8 cellular contexts compared by ENCODE assay signal in genomic region chr6:118893095-118893881, GRCh38. TPM values are rescaled to one million over a fixed set of nuclear protein-coding genes. Genes with fewer than 3 reads are reported as not detected.
DNase-seq lines count a peak whose midpoint lies in the region; ATAC-seq and TF ChIP-seq lines count a peak whose summit lies in the region.

No MANE protein-coding gene starts in this region.

- H3K18ac ChIP-seq in trophoblast cell (ENCODE audit: low read length): no peak overlapping the region

- no peak overlapping the region for H3K14ac ChIP-seq in trophoblast cell (ENCODE audit: low read length)

- no peak overlapping the region for H4K12ac ChIP-seq in trophoblast cell (ENCODE audit: low read depth, low read length)

- H2BK12ac ChIP-seq in trophoblast cell (ENCODE audit: low read length): no peak overlapping the region

- TF ChIP-seq CTCF in gastroesophageal sphincter (IDR thresholded peaks at IDR 0.05): no peak
- no peak for TF ChIP-seq CTCF in omental fat pad (IDR thresholded peaks at IDR 0.05)

- TF ChIP-seq POLR2A in gastroesophageal sphincter (IDR thresholded peaks at IDR 0.05): no peak

- H4K8ac ChIP-seq in trophoblast cell (ENCODE audit: low read depth, low read length): no peak overlapping the region

- H3K27ac ChIP-seq in BLaER1 treated with 17β-estradiol and CSF1 and Interleukin-3, amounts not matched to agents 10 nM and 100 nM: peak overlapping the region; percentile 81 to 100 (median 98)
- H3K27ac ChIP-seq in gastroesophageal sphincter: peak overlapping the region; percentile 64 to 97 (median 94)
- peak overlapping the region; percentile 57 for H3K27ac ChIP-seq in trophoblast cell (ENCODE audit: low read depth, low read length)

- TF ChIP-seq EP300 in gastroesophageal sphincter (IDR thresholded peaks at IDR 0.05): no peak

- H3K79me1 ChIP-seq in trophoblast cell (ENCODE audit: low read length): peaks cover 14% of the 10 kb centered on the region

- H3K4me2 ChIP-seq in BLaER1 treated with 17β-estradiol and CSF1 and Interleukin-3, amounts not matched to agents 10 nM and 100 nM: peak overlapping the region; percentile 78 to 95 (median 87)
- H3K4me2 ChIP-seq in trophoblast cell (ENCODE audit: low read length): peak overlapping the region; percentile 84

- no peak overlapping the region for H4K91ac ChIP-seq in trophoblast cell (ENCODE audit: low read depth, low read length)

- peak overlapping the region; percentile 86 to 100 (median 99) for H3K9ac ChIP-seq in BLaER1 treated with 17β-estradiol and CSF1 and Interleukin-3, amounts not matched to agents 10 nM and 100 nM
- H3K9ac ChIP-seq in trophoblast cell (ENCODE audit: low read length): peak overlapping the region; percentile 93

- peaks cover 31 to 54% (median 45%) of the 10 kb centered on the region in 10 experiments for H3K4me1 ChIP-seq in BLaER1 treated with 17β-estradiol and CSF1 and Interleukin-3, amounts not matched to agents 10 nM and 100 nM
- H3K4me1 ChIP-seq in gastroesophageal sphincter (peaks cover 0 to 46% (median 10%) of the 10 kb centered on the region in 3 donors), trophoblast cell (ENCODE audit: control insufficient read depth in 1 of 2, insufficient read depth in 2 of 2, low read length in 2 of 2) (no peaks in the 10 kb centered on the region)

- H2AK5ac ChIP-seq in trophoblast cell (ENCODE audit: low read length): no peak overlapping the region

- H4K20me1 ChIP-seq in BLaER1 treated with 17β-estradiol and CSF1 and Interleukin-3, amounts not matched to agents 10 nM and 100 nM: peaks cover 0 to 41% (median 6%) of the 10 kb centered on the region in 11 experiments; a peak in 10 of 22 replicates

- H2BK5ac ChIP-seq in trophoblast cell (ENCODE audit: low read depth, low read length, poor library complexity): no peak overlapping the region

- 0 to 3% methylated on average over 16 to 20 of the region's 20 CpGs for WGBS in gastroesophageal sphincter (ENCODE audit: low coverage in 1 of 2), 2 donors
- no CpG with 5 or more reads among the region's 20 CpGs for WGBS in trophoblast cell (ENCODE audit: extremely low coverage, insufficient coverage, insufficient read length)

- ATAC-seq in GM19043 (IDR thresholded peaks at IDR 0.05; ENCODE audit: low read depth, unreplicated experiment) (peak; percentile 11), HG03520 (IDR thresholded peaks at IDR 0.05; ENCODE audit: unreplicated experiment) (peak; percentile 12), gastroesophageal sphincter (peak; percentile 16), omental fat pad (ENCODE audit: low FRiP score) (no peak)

- H3K9me3 ChIP-seq in BLaER1 treated with 17β-estradiol and CSF1 and Interleukin-3, amounts not matched to agents 10 nM and 100 nM (replicated peaks in 1 of 11): no peaks in the 10 kb centered on the region
- H3K9me3 ChIP-seq in gastroesophageal sphincter (no peaks in the 10 kb centered on the region), trophoblast cell (ENCODE audit: insufficient read depth, low read depth, low read length) (no peaks in the 10 kb centered on the region)

- no peak overlapping the region for H2BK120ac ChIP-seq in trophoblast cell (ENCODE audit: insufficient read depth, low read length, poor library complexity)

- H3K79me2 ChIP-seq in trophoblast cell (ENCODE audit: control insufficient read depth, insufficient read depth, low read length, poor library complexity): peaks cover 13% of the 10 kb centered on the region

- no peak overlapping the region for H3K23ac ChIP-seq in trophoblast cell (ENCODE audit: low read length)

- peaks cover under 1 to 34% (median 16%) of the 10 kb centered on the region in 11 experiments; a peak in 16 of 22 replicates for H3K36me3 ChIP-seq in BLaER1 treated with 17β-estradiol and CSF1 and Interleukin-3, amounts not matched to agents 10 nM and 100 nM
- no peaks in the 10 kb centered on the region for H3K36me3 ChIP-seq in gastroesophageal sphincter
- no peaks in the 10 kb centered on the region for H3K36me3 ChIP-seq in trophoblast cell (ENCODE audit: control insufficient read depth in 1 of 2, insufficient read depth in 2 of 2, low read length in 2 of 2)

- no peak overlapping the region for H2AFZ ChIP-seq in trophoblast cell (ENCODE audit: insufficient read depth, low read length, poor library complexity)

- H3K4me3 ChIP-seq in BLaER1 treated with 17β-estradiol and CSF1 and Interleukin-3, amounts not matched to agents 10 nM and 100 nM: peak overlapping the region; percentile 79 to 97 (median 86)
- peak overlapping the region; percentile 85 to 92 for H3K4me3 ChIP-seq in gastroesophageal sphincter
- H3K4me3 ChIP-seq in trophoblast cell (ENCODE audit: low read depth, low read length): peak overlapping the region; percentile 69

- H3K27me3 ChIP-seq in BLaER1 treated with 17β-estradiol and CSF1 and Interleukin-3, amounts not matched to agents 10 nM and 100 nM: no peaks in the 10 kb centered on the region
- no peaks in the 10 kb centered on the region for H3K27me3 ChIP-seq in gastroesophageal sphincter
- no peaks in the 10 kb centered on the region for H3K27me3 ChIP-seq in trophoblast cell (ENCODE audit: insufficient read depth, low read length)

- DNase-seq in NCI-H526 (lab: John Stamatoyannopoulos, UW) (peak; percentile 75 to 83), trophoblast cell (peak; percentile 46 to 74), omental fat pad (ENCODE audit: low spot score) (no peak)
- peak; percentile 9 for DNase-seq in activated T-helper 9 cell treated with anti-CD3 and anti-CD28 coated beads, Interleukin-2, amount 50 U/mL, for 16 hours (ENCODE audit: low read depth)

- H3K4ac ChIP-seq in trophoblast cell (ENCODE audit: low read depth, low read length): no peak overlapping the region

RNA-seq across cellular contexts. Expression of gene ASF1A, which starts 0.7 kb away (rescaled TPM):
- total RNA-seq in gastroesophageal sphincter (10 to 100 TPM in 3 of 4 donors, 1 to 10 TPM in 1; 10.0 to 23.3 (median 13.6) TPM), omental fat pad (1 to 10 TPM; 4.3 to 9.3 (median 5.7) TPM)
- polyA plus RNA-seq in trophoblast cell (2013): 24.0 and 24.7 TPM in 2 replicates

RNA-seq across cellular contexts. Expression of gene MCM9, which starts 41.7 kb away (rescaled TPM):
- total RNA-seq in gastroesophageal sphincter (10 to 100 TPM in 3 of 4 donors, 1 to 10 TPM in 1; 7.7 to 25.7 (median 16.8) TPM), omental fat pad (10 to 100 TPM; 12.2 to 25.9 (median 14.3) TPM)
- polyA plus RNA-seq in trophoblast cell (2013): 4.6 and 5.0 TPM in 2 replicates
